Comparison of ENCODE assay signal across 33 cellular contexts in the genomic region with DNA sequence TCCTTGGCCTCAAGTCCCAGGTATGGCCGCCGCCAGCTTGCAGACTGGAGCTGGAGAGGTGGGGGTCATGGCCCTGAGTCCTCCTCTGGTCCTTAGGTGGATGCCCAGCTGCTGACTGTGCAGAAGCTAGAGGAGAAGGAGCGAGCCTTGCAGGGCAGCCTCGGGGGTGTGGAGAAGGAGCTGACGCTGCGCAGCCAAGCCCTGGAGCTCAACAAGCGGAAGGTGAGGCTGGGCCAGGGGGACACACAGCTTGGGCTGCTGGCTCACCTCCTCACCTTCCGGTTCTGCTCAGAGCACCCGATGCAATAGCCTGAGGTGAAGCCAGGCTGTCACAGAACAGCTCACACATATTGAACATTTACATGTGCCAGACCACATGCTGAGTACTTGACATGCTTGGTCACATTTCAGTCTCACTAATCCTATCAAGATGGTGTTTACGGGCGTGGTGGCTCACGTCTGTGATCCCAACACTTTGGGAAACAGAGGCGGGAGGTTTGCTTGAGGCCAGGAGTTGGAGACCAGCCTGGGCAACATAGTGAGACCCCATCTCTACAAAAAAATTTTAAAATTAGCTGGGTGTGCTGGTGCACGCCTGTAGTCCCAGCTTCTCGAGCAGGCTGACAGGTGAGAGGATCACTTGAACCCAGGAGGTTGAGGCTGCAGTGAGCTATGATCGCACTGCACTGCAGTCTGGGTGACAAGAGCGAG. TPM values are rescaled to one million over a fixed set of nuclear protein-coding genes. Genes with fewer than 3 reads are reported as not detected.
DNase-seq lines count a peak whose midpoint lies in the region; ATAC-seq, FAIRE-seq and TF ChIP-seq lines count a peak whose summit lies in the region.
"Had no signal": no experiment of that assay in that cellular context is flagged by ENCODE, and none has a peak within 500 bp of the region (broad histone marks: within the 10 kb centered on the region; RNA-seq: fewer than 3 reads in every experiment).

No MANE protein-coding gene starts in this region.

- no peak for FAIRE-seq in HepG2 (lab: Jason Lieb, UNC)
- FAIRE-seq: G401.6 had no signal

- H3K4me3 ChIP-seq in heart right ventricle (no peak overlapping the region), HepG2 (replicated peaks in 1 of 3; ENCODE audit: insufficient read depth in 1 of 3, low read depth in 2 of 3, low read length in 3 of 3) (no peak overlapping the region), aorta (ENCODE audit: low read length in 2 of 2) (no peak overlapping the region)
- H3K4me3 ChIP-seq: dorsolateral prefrontal cortex, gastroesophageal sphincter, HAP-1, neural progenitor cell, skin epidermis had no signal

- DNase-seq in Right ventricle myocardium superior: peak; percentile 30
- DNase-seq in heart right ventricle: no peak
- DNase-seq in HepG2 (ENCODE audit: low spot score): no peak
- peak; percentile 39 to 68 for DNase-seq in aorta
- DNase-seq in SIG-M5 treated with dmso at 0.1 percent for 504 hours (lab: John Stamatoyannopoulos, UW; ENCODE audit: unreplicated experiment): no peak
- DNase-seq in activated naive CD8-positive, alpha-beta T cell treated with anti-CD3 and anti-CD28 coated beads for 36 hours: no peak
- DNase-seq: 8988T; activated CD4-positive, alpha-beta T cell treated with anti-CD3 and anti-CD28 coated beads for 4 hours; activated CD8-positive, alpha-beta T cell treated with anti-CD3 and anti-CD28 coated beads, Interleukin-2, amount 10 ng/mL, durations not matched to agents 7 days and 5 days; activated naive CD4-positive, alpha-beta T cell treated with anti-CD3 and anti-CD28 coated beads, Interleukin-2, amount 50 U/mL, for 16 hours; amniotic stem cell; brain microvascular endothelial cell; Caco-2; cerebellar nuclear complex; DMS79; hippocampal formation; mammary epithelial cell; MM.1S; NCI-H1105 treated with DMSO at 0.1 percent for 48 hours; NCI-H1930; NCI-H526 treated with DMSO at 0.1 percent for 48 hours; PC-3; SHP77 treated with DMSO at 0.1 percent for 48 hours; stimulated activated naive CD8-positive, alpha-beta T cell treated with anti-CD3 and anti-CD28 coated beads, Interleukin-15, Interleukin-2, amounts not matched to agents 100 U/mL and 50 U/mL, for 24 hours had no signal

- no peaks in the 10 kb centered on the region for H3K27me3 ChIP-seq in heart right ventricle
- H3K27me3 ChIP-seq in HepG2 (ENCODE audit: control insufficient read depth in 1 of 2, insufficient read depth in 2 of 2, low read length in 2 of 2): no peaks in the 10 kb centered on the region
- no peaks in the 10 kb centered on the region for H3K27me3 ChIP-seq in aorta (ENCODE audit: control insufficient read depth in 1 of 2, insufficient read depth in 2 of 2, low read length in 1 of 2)
- H3K27me3 ChIP-seq: brain microvascular endothelial cell, dorsolateral prefrontal cortex, gastroesophageal sphincter, neural progenitor cell had no signal

- H3K27ac Mint-ChIP-seq in activated naive CD8-positive, alpha-beta T cell treated with anti-CD3 and anti-CD28 coated beads for 36 hours: no peak overlapping the region
- H3K27ac Mint-ChIP-seq: activated CD8-positive, alpha-beta T cell treated with anti-CD3 and anti-CD28 coated beads, Interleukin-2, amount 10 ng/mL, durations not matched to agents 7 days and 5 days; neural progenitor cell; T-helper 2 cell treated with Interferon-gamma antibody and Interleukin-4, amounts not matched to agents 5 μg/mL and 100 μg/mL, for 36 hours had no signal

- ATAC-seq in Right ventricle myocardium superior (ENCODE audit: poor library complexity) (no peak), heart right ventricle (no peak), HepG2 (no peak), aorta (ENCODE audit: low FRiP score) (no peak)
- ATAC-seq: activated CD8-positive, alpha-beta T cell treated with anti-CD3 and anti-CD28 coated beads, Interleukin-2, amount 10 ng/mL, durations not matched to agents 7 days and 5 days; gastroesophageal sphincter; PC-3; stimulated activated naive CD8-positive, alpha-beta T cell treated with anti-CD3 and anti-CD28 coated beads, Interleukin-15, Interleukin-2, amounts not matched to agents 100 U/mL and 50 U/mL, for 24 hours had no signal

- no peak overlapping the region for H3K9ac ChIP-seq in HepG2 (ENCODE audit: insufficient read depth, low read depth, low read length)
- H3K9ac ChIP-seq: neural progenitor cell, parathyroid adenoma had no signal

- H3K27me3 Mint-ChIP-seq in activated naive CD8-positive, alpha-beta T cell treated with anti-CD3 and anti-CD28 coated beads for 36 hours: no peaks in the 10 kb centered on the region

- TF ChIP-seq POLR2A in HepG2 (IDR thresholded peaks at IDR 0.05; ENCODE audit: insufficient read depth in 1 of 2, low read depth in 2 of 2, low read length in 2 of 2): no peak

- peaks cover 30% of the 10 kb centered on the region for H3K36me3 Mint-ChIP-seq in activated naive CD8-positive, alpha-beta T cell treated with anti-CD3 and anti-CD28 coated beads for 36 hours

- BruUV-seq in HepG2 (replicated peaks; lab: Mats Ljungman, UMichigan): no TSS peak

- no peaks in the 10 kb centered on the region for H3K9me3 Mint-ChIP-seq in activated naive CD8-positive, alpha-beta T cell treated with anti-CD3 and anti-CD28 coated beads for 36 hours
- H3K9me3 Mint-ChIP-seq: neural progenitor cell; T-helper 2 cell treated with Interferon-gamma antibody and Interleukin-4, amounts not matched to agents 5 μg/mL and 100 μg/mL, for 36 hours had no signal

- H3K27ac ChIP-seq in heart right ventricle: no peak overlapping the region
- no peak overlapping the region for H3K27ac ChIP-seq in HepG2 (ENCODE audit: extremely low read length, insufficient read depth, low read length)
- H3K27ac ChIP-seq in aorta (ENCODE audit: low read depth in 1 of 2, low read length in 2 of 2): no peak overlapping the region
- H3K27ac ChIP-seq: brain microvascular endothelial cell, C4-2B, dorsolateral prefrontal cortex, gastroesophageal sphincter, neural progenitor cell, parathyroid adenoma, skin epidermis had no signal

- no peak for TF ChIP-seq RAD21 in HepG2 (CRISPR knock-in tag; IDR thresholded peaks at IDR 0.05)

- no peaks in the 10 kb centered on the region for H4K20me1 ChIP-seq in HepG2 (ENCODE audit: insufficient read depth, low read length)

- POLR2A ChIA-PET in HepG2 (lab: Yijun Ruan, JAX): interaction anchor here (0.6 to 4.3 kb wide), 4 partner anchors 22 to 111 kb away, joined by 3 to 18 read pairs (median 3); a partner anchor contains a TSS

- H2AFZ ChIP-seq in HepG2 (ENCODE audit: low read length): no peak overlapping the region
- H2AFZ ChIP-seq: neural progenitor cell, parathyroid adenoma had no signal

- no peak overlapping the region for H3K4me3 Mint-ChIP-seq in activated naive CD8-positive, alpha-beta T cell treated with anti-CD3 and anti-CD28 coated beads for 36 hours
- H3K4me3 Mint-ChIP-seq: activated CD8-positive, alpha-beta T cell treated with anti-CD3 and anti-CD28 coated beads, Interleukin-2, amount 10 ng/mL, durations not matched to agents 7 days and 5 days; neural progenitor cell; T-helper 2 cell treated with Interferon-gamma antibody and Interleukin-4, amounts not matched to agents 5 μg/mL and 100 μg/mL, for 36 hours had no signal

- H3K4me2 ChIP-seq in HepG2 (ENCODE audit: low read depth, low read length): no peak overlapping the region
- H3K4me2 ChIP-seq: neural progenitor cell had no signal

- CTCF ChIA-PET in HepG2 (lab: Yijun Ruan, JAX; ENCODE audit: low intra/inter-chr PET ratio, low total read pairs): no interaction called here

- no peaks in the 10 kb centered on the region for H3K79me2 ChIP-seq in HepG2 (ENCODE audit: insufficient read depth, low read length)
- H3K79me2 ChIP-seq: parathyroid adenoma had no signal

- TF ChIP-seq EP300 in HepG2 (IDR thresholded peaks at IDR 0.05; ENCODE audit: low read depth in 2 of 2, low read length in 2 of 2) (no peak), HepG2 (CRISPR knock-in tag; IDR thresholded peaks at IDR 0.05; ENCODE audit: borderline replicate concordance) (no peak)

- no peaks in the 10 kb centered on the region for H3K4me1 Mint-ChIP-seq in activated naive CD8-positive, alpha-beta T cell treated with anti-CD3 and anti-CD28 coated beads for 36 hours
- H3K4me1 Mint-ChIP-seq: neural progenitor cell had no signal

- in situ Hi-C loops in HepG2 (cut with HindIII; ENCODE audit: extremely low pct_ligation_motif_present, low pct_unique_long_range_greater_than_20kb): no loop called here

- whole genome bisulfite sequencing in heart right ventricle, 2 donors: 94% methylated on average over 17 of the region's 17 CpGs
- WGBS in HepG2 (ENCODE audit: low lambda C conversion rate): over 99% methylated on average over 17 of the region's 17 CpGs
- WGBS in aorta, 2 donors: 93% methylated on average over 17 of the region's 17 CpGs

- TF ChIP-seq CTCF in heart right ventricle (IDR thresholded peaks at IDR 0.05) (no peak), HepG2 (CRISPR knock-in tag; IDR thresholded peaks at IDR 0.05) (no peak)

- H3K4me1 ChIP-seq in heart right ventricle (peaks cover 6 to 42% (median 22%) of the 10 kb centered on the region in 9 donors), HepG2 (ENCODE audit: insufficient read depth, low read length) (peaks cover 2% of the 10 kb centered on the region), aorta (ENCODE audit: control insufficient read depth in 1 of 2, insufficient read depth in 2 of 2, low read length in 2 of 2) (no peaks in the 10 kb centered on the region)
- H3K4me1 ChIP-seq: Caco-2, HAP-1, neural progenitor cell, parathyroid adenoma had no signal

- H3K9me3 ChIP-seq in heart right ventricle: no peaks in the 10 kb centered on the region
- no peaks in the 10 kb centered on the region for H3K9me3 ChIP-seq in HepG2 (ENCODE audit: low read length)
- no peaks in the 10 kb centered on the region for H3K9me3 ChIP-seq in aorta (ENCODE audit: control insufficient read depth, low read length)
- H3K9me3 ChIP-seq: Caco-2, gastroesophageal sphincter, HAP-1 had no signal

- peaks cover 8 to 100% (median 90%) of the 10 kb centered on the region in 9 donors for H3K36me3 ChIP-seq in heart right ventricle
- H3K36me3 ChIP-seq in HepG2 (replicated peaks in 1 of 2; ENCODE audit: control insufficient read depth in 1 of 2, insufficient read depth in 2 of 2, low read length in 2 of 2): peaks cover 68 to 96% of the 10 kb centered on the region in 2 experiments
- peaks cover 3 to 32% of the 10 kb centered on the region in 2 donors for H3K36me3 ChIP-seq in aorta (ENCODE audit: control insufficient read depth in 1 of 2, insufficient read depth in 2 of 2, low read length in 1 of 2)
- H3K36me3 ChIP-seq: neural progenitor cell had no signal

- intact Hi-C loops in Right ventricle myocardium superior (cut with DNase I): no loop called here
- intact Hi-C loops in heart right ventricle (cut with DNase I): loop anchor here in 1 of 10 donors (10.0 kb wide), 1 partner anchor 65 kb away; no protein-coding TSS in a partner anchor
- intact Hi-C loops in HepG2 (cut with micrococcal nuclease; ENCODE audit: unreplicated experiment): no loop called here
- intact Hi-C loops in aorta (cut with DNase I): loop anchor here in 1 of 2 donors (10.0 kb wide), 1 partner anchor 955 kb away; a partner anchor contains a TSS

RNA-seq across cellular contexts. Expression of a gene that starts 7.4 kb away (rescaled TPM):
- total RNA-seq in Right ventricle myocardium superior (29.4 TPM), heart right ventricle (10 to 100 TPM; 33.0 to 69.9 (median 42.6) TPM), HepG2 (2016; rRNA removed; fragmentation: Illumina TruSeq; extraction: Trizol) (85.6 and 102 TPM in 2 replicates), aorta (10 to 100 TPM; 73.9 to 90.2 TPM)
- polyA plus RNA-seq in heart right ventricle (10 to 100 TPM; 40.2 to 50.2 TPM), HepG2 (2011; rRNA removed) (84.0 and 91.0 TPM in 2 replicates), aorta (10 to 100 TPM; 22.7 to 59.5 TPM)
- total RNA-seq in HepG2 (2016; cell fraction: cytosol; rRNA removed; fragmentation: Illumina TruSeq; extraction: Trizol; ENCODE audit: low read depth): 11.9 and 12.0 TPM in 2 replicates
- total RNA-seq in HepG2 (2016; cell fraction: insoluble cytoplasmic fraction; rRNA removed; fragmentation: Illumina TruSeq; extraction: Trizol): 79.6 and 89.9 TPM in 2 replicates
- total RNA-seq in HepG2 (2016; cell fraction: membrane; rRNA removed; fragmentation: Illumina TruSeq; extraction: Trizol): 40.5 and 47.1 TPM in 2 replicates
- 55.6 and 65.6 TPM in 2 replicates for total RNA-seq in HepG2 (2016; cell fraction: nucleus; rRNA removed; fragmentation: Illumina TruSeq; extraction: Trizol)
- polyA plus RNA-seq in HepG2 (2011; cell fraction: cytosol; rRNA removed): 47.5 and 49.3 TPM in 2 replicates
- polyA plus RNA-seq in HepG2 (2011; cell fraction: nucleus; rRNA removed): 128 and 147 TPM in 2 replicates
- 44.7 and 52.0 TPM in 2 replicates for polyA plus RNA-seq in HepG2 (2012)
- polyA plus RNA-seq in HepG2 (2016; cell fraction: cytosol; fragmentation: Illumina TruSeq; extraction: Trizol; ENCODE audit: low read depth): 8.6 and 10.7 TPM in 2 replicates
- polyA plus RNA-seq in HepG2 (2016; cell fraction: insoluble cytoplasmic fraction; fragmentation: Illumina TruSeq; extraction: Trizol; ENCODE audit: low read depth): 87.6 and 98.5 TPM in 2 replicates
- polyA plus RNA-seq in HepG2 (2016; cell fraction: membrane; fragmentation: Illumina TruSeq; extraction: Trizol; ENCODE audit: low read depth): 29.9 and 30.8 TPM in 2 replicates
- polyA plus RNA-seq in HepG2 (2016; cell fraction: nucleus; fragmentation: Illumina TruSeq; extraction: Trizol; ENCODE audit: insufficient read depth, low read depth): 131 and 139 TPM in 2 replicates
- polyA minus RNA-seq in HepG2 (2011; rRNA and poly(A)+ RNA removed; ENCODE audit: low replicate concordance): 110 and 128 TPM in 2 replicates
- 42.3 and 58.2 TPM in 2 replicates for polyA minus RNA-seq in HepG2 (2011; cell fraction: cytosol; rRNA and poly(A)+ RNA removed)
- 34.0 and 43.5 TPM in 2 replicates for polyA minus RNA-seq in HepG2 (2011; cell fraction: nucleus; rRNA and poly(A)+ RNA removed)
- 100 to 1,000 TPM in 1 of 2 experiments, 10 to 100 TPM in 1; 95.2 to 107 TPM for total RNA-seq in activated naive CD8-positive, alpha-beta T cell treated with anti-CD3 and anti-CD28 coated beads for 36 hours

RNA-seq across cellular contexts. Expression of a gene that starts 7.7 kb away (rescaled TPM):
- 0.46 TPM for total RNA-seq in Right ventricle myocardium superior
- 1 to 10 TPM in 5 of 10 donors, under 1 TPM in 5; 0.44 to 2.2 (median 0.90) TPM for total RNA-seq in heart right ventricle
- 1 to 10 TPM; 1.9 to 2.3 TPM for polyA plus RNA-seq in heart right ventricle
- total RNA-seq in HepG2 (2016; rRNA removed; fragmentation: Illumina TruSeq; extraction: Trizol): 1.2 and 6.4 TPM in 2 replicates
- total RNA-seq in HepG2 (2016; cell fraction: cytosol; rRNA removed; fragmentation: Illumina TruSeq; extraction: Trizol; ENCODE audit: low read depth): 0.51 and 0.71 TPM in 2 replicates
- total RNA-seq in HepG2 (2016; cell fraction: insoluble cytoplasmic fraction; rRNA removed; fragmentation: Illumina TruSeq; extraction: Trizol): 1.4 and 4.0 TPM in 2 replicates
- 0.83 and 1.7 TPM in 2 replicates for total RNA-seq in HepG2 (2016; cell fraction: membrane; rRNA removed; fragmentation: Illumina TruSeq; extraction: Trizol)
- 11.6 and 12.1 TPM in 2 replicates for total RNA-seq in HepG2 (2016; cell fraction: nucleus; rRNA removed; fragmentation: Illumina TruSeq; extraction: Trizol)
- polyA plus RNA-seq in HepG2 (2011; rRNA removed): 4.0 and 6.4 TPM in 2 replicates
- 1.3 and 2.2 TPM in 2 replicates for polyA plus RNA-seq in HepG2 (2011; cell fraction: cytosol; rRNA removed)
- polyA plus RNA-seq in HepG2 (2011; cell fraction: nucleus; rRNA removed): 37.2 and 53.6 TPM in 2 replicates
- polyA plus RNA-seq in HepG2 (2012): 0.84 and 2.1 TPM in 2 replicates
- polyA plus RNA-seq in HepG2 (2016; cell fraction: cytosol; fragmentation: Illumina TruSeq; extraction: Trizol; ENCODE audit: low read depth): 0.78 and 0.96 TPM in 2 replicates
- polyA plus RNA-seq in HepG2 (2016; cell fraction: insoluble cytoplasmic fraction; fragmentation: Illumina TruSeq; extraction: Trizol; ENCODE audit: low read depth): 0.91 and 1.5 TPM in 2 replicates
- 0.41 and 1.4 TPM in 2 replicates for polyA plus RNA-seq in HepG2 (2016; cell fraction: membrane; fragmentation: Illumina TruSeq; extraction: Trizol; ENCODE audit: low read depth)
- 22.1 and 31.9 TPM in 2 replicates for polyA plus RNA-seq in HepG2 (2016; cell fraction: nucleus; fragmentation: Illumina TruSeq; extraction: Trizol; ENCODE audit: insufficient read depth, low read depth)
- polyA minus RNA-seq in HepG2 (2011; rRNA and poly(A)+ RNA removed; ENCODE audit: low replicate concordance): 1.5 and 16.0 TPM in 2 replicates
- 0.69 and 1.8 TPM in 2 replicates for polyA minus RNA-seq in HepG2 (2011; cell fraction: cytosol; rRNA and poly(A)+ RNA removed)
- polyA minus RNA-seq in HepG2 (2011; cell fraction: nucleus; rRNA and poly(A)+ RNA removed): 3.7 and 5.2 TPM in 2 replicates
- 1 to 10 TPM in 1 of 2 donors, under 1 TPM in 1; 0.52 to 2.7 TPM for total RNA-seq in aorta
- 1 to 10 TPM in 1 of 2 donors, under 1 TPM in 1; 0.88 to 9.8 TPM for polyA plus RNA-seq in aorta
- 1 to 10 TPM; 3.7 to 6.4 TPM for total RNA-seq in activated naive CD8-positive, alpha-beta T cell treated with anti-CD3 and anti-CD28 coated beads for 36 hours

RNA-seq across cellular contexts. Expression of a gene that starts 17.5 kb away (rescaled TPM):
- 16.5 TPM for total RNA-seq in Right ventricle myocardium superior
- total RNA-seq in heart right ventricle: 10 to 100 TPM; 20.3 to 35.5 (median 27.6) TPM
- 10 to 100 TPM in 1 of 2 donors, 1 to 10 TPM in 1; 7.3 to 15.4 TPM for polyA plus RNA-seq in heart right ventricle
- 14.3 and 16.5 TPM in 2 replicates for total RNA-seq in HepG2 (2016; rRNA removed; fragmentation: Illumina TruSeq; extraction: Trizol)
- total RNA-seq in HepG2 (2016; cell fraction: cytosol; rRNA removed; fragmentation: Illumina TruSeq; extraction: Trizol; ENCODE audit: low read depth): 1.3 TPM in 2 replicates
- total RNA-seq in HepG2 (2016; cell fraction: insoluble cytoplasmic fraction; rRNA removed; fragmentation: Illumina TruSeq; extraction: Trizol): 12.7 and 16.5 TPM in 2 replicates
- 5.2 and 5.9 TPM in 2 replicates for total RNA-seq in HepG2 (2016; cell fraction: membrane; rRNA removed; fragmentation: Illumina TruSeq; extraction: Trizol)
- 15.1 and 17.8 TPM in 2 replicates for total RNA-seq in HepG2 (2016; cell fraction: nucleus; rRNA removed; fragmentation: Illumina TruSeq; extraction: Trizol)
- 6.1 and 8.2 TPM in 2 replicates for polyA plus RNA-seq in HepG2 (2011; rRNA removed)
- 3.9 and 4.8 TPM in 2 replicates for polyA plus RNA-seq in HepG2 (2011; cell fraction: cytosol; rRNA removed)
- polyA plus RNA-seq in HepG2 (2011; cell fraction: nucleus; rRNA removed): 25.0 TPM in 2 replicates
- 9.2 and 10.1 TPM in 2 replicates for polyA plus RNA-seq in HepG2 (2012)
- polyA plus RNA-seq in HepG2 (2016; cell fraction: cytosol; fragmentation: Illumina TruSeq; extraction: Trizol; ENCODE audit: low read depth): 0.64 and 0.65 TPM in 2 replicates
- 11.8 and 14.8 TPM in 2 replicates for polyA plus RNA-seq in HepG2 (2016; cell fraction: insoluble cytoplasmic fraction; fragmentation: Illumina TruSeq; extraction: Trizol; ENCODE audit: low read depth)
- 2.2 and 2.7 TPM in 2 replicates for polyA plus RNA-seq in HepG2 (2016; cell fraction: membrane; fragmentation: Illumina TruSeq; extraction: Trizol; ENCODE audit: low read depth)
- polyA plus RNA-seq in HepG2 (2016; cell fraction: nucleus; fragmentation: Illumina TruSeq; extraction: Trizol; ENCODE audit: insufficient read depth, low read depth): 25.2 and 26.3 TPM in 2 replicates
- polyA minus RNA-seq in HepG2 (2011; rRNA and poly(A)+ RNA removed; ENCODE audit: low replicate concordance): 9.3 and 12.7 TPM in 2 replicates
- polyA minus RNA-seq in HepG2 (2011; cell fraction: cytosol; rRNA and poly(A)+ RNA removed): 8.3 and 9.5 TPM in 2 replicates
- 15.8 and 22.4 TPM in 2 replicates for polyA minus RNA-seq in HepG2 (2011; cell fraction: nucleus; rRNA and poly(A)+ RNA removed)
- 10 to 100 TPM; 11.8 to 13.4 TPM for total RNA-seq in aorta
- 1 to 10 TPM; 2.1 to 6.7 TPM for polyA plus RNA-seq in aorta
- total RNA-seq in activated naive CD8-positive, alpha-beta T cell treated with anti-CD3 and anti-CD28 coated beads for 36 hours: 1 to 10 TPM; 5.4 to 5.5 TPM

RNA-seq across cellular contexts. Expression of a gene that starts 21.3 kb away (rescaled TPM):
- 13.4 TPM for total RNA-seq in Right ventricle myocardium superior
- 10 to 100 TPM; 12.1 to 21.3 (median 15.0) TPM for total RNA-seq in heart right ventricle
- 10 to 100 TPM; 29.1 to 40.7 TPM for polyA plus RNA-seq in heart right ventricle
- 33.9 and 37.4 TPM in 2 replicates for total RNA-seq in HepG2 (2016; rRNA removed; fragmentation: Illumina TruSeq; extraction: Trizol)
- 13.4 TPM in 2 replicates for total RNA-seq in HepG2 (2016; cell fraction: cytosol; rRNA removed; fragmentation: Illumina TruSeq; extraction: Trizol; ENCODE audit: low read depth)
- total RNA-seq in HepG2 (2016; cell fraction: insoluble cytoplasmic fraction; rRNA removed; fragmentation: Illumina TruSeq; extraction: Trizol): 32.9 and 41.4 TPM in 2 replicates
- total RNA-seq in HepG2 (2016; cell fraction: membrane; rRNA removed; fragmentation: Illumina TruSeq; extraction: Trizol): 23.7 and 24.3 TPM in 2 replicates
- total RNA-seq in HepG2 (2016; cell fraction: nucleus; rRNA removed; fragmentation: Illumina TruSeq; extraction: Trizol): 39.5 and 43.1 TPM in 2 replicates
- polyA plus RNA-seq in HepG2 (2011; rRNA removed): 39.8 and 42.1 TPM in 2 replicates
- 22.7 and 30.8 TPM in 2 replicates for polyA plus RNA-seq in HepG2 (2011; cell fraction: cytosol; rRNA removed)
- 140 and 166 TPM in 2 replicates for polyA plus RNA-seq in HepG2 (2011; cell fraction: nucleus; rRNA removed)
- 21.4 and 22.8 TPM in 2 replicates for polyA plus RNA-seq in HepG2 (2012)
- polyA plus RNA-seq in HepG2 (2016; cell fraction: cytosol; fragmentation: Illumina TruSeq; extraction: Trizol; ENCODE audit: low read depth): 15.4 and 16.5 TPM in 2 replicates
- polyA plus RNA-seq in HepG2 (2016; cell fraction: insoluble cytoplasmic fraction; fragmentation: Illumina TruSeq; extraction: Trizol; ENCODE audit: low read depth): 38.9 and 41.5 TPM in 2 replicates
- 21.3 and 23.8 TPM in 2 replicates for polyA plus RNA-seq in HepG2 (2016; cell fraction: membrane; fragmentation: Illumina TruSeq; extraction: Trizol; ENCODE audit: low read depth)
- polyA plus RNA-seq in HepG2 (2016; cell fraction: nucleus; fragmentation: Illumina TruSeq; extraction: Trizol; ENCODE audit: insufficient read depth, low read depth): 142 and 147 TPM in 2 replicates
- 53.8 and 68.9 TPM in 2 replicates for polyA minus RNA-seq in HepG2 (2011; rRNA and poly(A)+ RNA removed; ENCODE audit: low replicate concordance)
- 9.0 and 12.9 TPM in 2 replicates for polyA minus RNA-seq in HepG2 (2011; cell fraction: cytosol; rRNA and poly(A)+ RNA removed)
- 38.1 and 40.3 TPM in 2 replicates for polyA minus RNA-seq in HepG2 (2011; cell fraction: nucleus; rRNA and poly(A)+ RNA removed)
- total RNA-seq in aorta: 10 to 100 TPM; 15.8 to 20.8 TPM
- polyA plus RNA-seq in aorta: 10 to 100 TPM; 12.3 to 36.0 TPM
- 10 to 100 TPM; 31.1 to 32.0 TPM for total RNA-seq in activated naive CD8-positive, alpha-beta T cell treated with anti-CD3 and anti-CD28 coated beads for 36 hours

Comparison
In these comparisons a context has a peak if more than half of its experiments do, and no peak if none do; other contexts are left out.
1. DNase-seq: peak in Right ventricle myocardium superior (single experiment) and aorta (2 of 2); none in heart right ventricle (0 of 2), HepG2 (single experiment), SIG-M5 treated with dmso at 0.1 percent for 504 hours (single experiment) and activated naive CD8-positive, alpha-beta T cell treated with anti-CD3 and anti-CD28 coated beads for 36 hours (single experiment).